8 cellular contexts compared by ENCODE assay signal in genomic region chr2:178306351-178307073, GRCh38.
A peak's percentile ranks its signal among the peaks of the same experiment; 100 is the strongest.
DNase-seq lines count a peak whose midpoint lies in the region; ATAC-seq and TF ChIP-seq lines count a peak whose summit lies in the region.

No MANE protein-coding gene starts in this region.

- no peaks in the 10 kb centered on the region for H3K9me3 ChIP-seq in heart left ventricle

- H3K4me1 ChIP-seq in heart left ventricle = no peaks in the 10 kb centered on the region

- H3K36me3 ChIP-seq in heart left ventricle = no peaks in the 10 kb centered on the region

- 45 to 51% (median 47%) methylated on average over 8 of the region's 8 CpGs for WGBS in heart left ventricle, 4 donors

- intact Hi-C loops in heart left ventricle (cut with DNase I) = loop anchor here in 2 of 10 donors (10.0 kb wide), 1 partner anchor 108 kb away; no protein-coding TSS in a partner anchor
- intact Hi-C loops in posterior vena cava (cut with DNase I) = no loop called here

- peak; percentile 69 for DNase-seq in DMS53 treated with DMSO at 0.1 percent for 48 hours (lab: John Stamatoyannopoulos, UW; ENCODE audit: unreplicated experiment)
- peak; percentile 7 for DNase-seq in GM19238 (ENCODE audit: insufficient read length, low spot score)
- DNase-seq in NCI-H2107 (lab: John Stamatoyannopoulos, UW) = peak; percentile 46
- DNase-seq in activated CD8-positive, alpha-beta memory T cell treated with anti-CD3 and anti-CD28 coated beads, Interleukin-2, amount 50 U/mL, for 4 hours = peak; percentile 15
- DNase-seq in heart left ventricle = peak in 3 of 5 donors; percentile 25 to 46 (median 31)
- DNase-seq in stimulated activated CD4-positive, alpha-beta T cell treated with anti-CD3 and anti-CD28 coated beads, Interleukin-12 subunit alpha, Interleukin-12 subunit beta, amount 100 ng/mL, for 48 hours (ENCODE audit: low read depth in 2 of 3, low spot score in 1 of 3) = peak in 2 of 3 donors; percentile 8 to 17
- DNase-seq in posterior vena cava (ENCODE audit: low spot score) = no peak

- no peak overlapping the region for H3K4me3 ChIP-seq in heart left ventricle

- TF ChIP-seq POLR2A in heart left ventricle (IDR thresholded peaks at IDR 0.05) = no peak

- no peak overlapping the region for H3K27ac ChIP-seq in heart left ventricle

- peak; percentile 98 for ATAC-seq in HG03064 (IDR thresholded peaks at IDR 0.05; ENCODE audit: low read depth, unreplicated experiment)
- peak in 3 of 4 donors; percentile 68 to 72 (median 72) for ATAC-seq in heart left ventricle

- TF ChIP-seq CTCF in heart left ventricle (IDR thresholded peaks at IDR 0.05) = peak in 8 of 12 donors; percentile 24 to 59 (median 44)

- H3K27me3 ChIP-seq in heart left ventricle = no peaks in the 10 kb centered on the region
